Comparison of ENCODE assay signal across 12 cellular contexts in the genomic region with DNA sequence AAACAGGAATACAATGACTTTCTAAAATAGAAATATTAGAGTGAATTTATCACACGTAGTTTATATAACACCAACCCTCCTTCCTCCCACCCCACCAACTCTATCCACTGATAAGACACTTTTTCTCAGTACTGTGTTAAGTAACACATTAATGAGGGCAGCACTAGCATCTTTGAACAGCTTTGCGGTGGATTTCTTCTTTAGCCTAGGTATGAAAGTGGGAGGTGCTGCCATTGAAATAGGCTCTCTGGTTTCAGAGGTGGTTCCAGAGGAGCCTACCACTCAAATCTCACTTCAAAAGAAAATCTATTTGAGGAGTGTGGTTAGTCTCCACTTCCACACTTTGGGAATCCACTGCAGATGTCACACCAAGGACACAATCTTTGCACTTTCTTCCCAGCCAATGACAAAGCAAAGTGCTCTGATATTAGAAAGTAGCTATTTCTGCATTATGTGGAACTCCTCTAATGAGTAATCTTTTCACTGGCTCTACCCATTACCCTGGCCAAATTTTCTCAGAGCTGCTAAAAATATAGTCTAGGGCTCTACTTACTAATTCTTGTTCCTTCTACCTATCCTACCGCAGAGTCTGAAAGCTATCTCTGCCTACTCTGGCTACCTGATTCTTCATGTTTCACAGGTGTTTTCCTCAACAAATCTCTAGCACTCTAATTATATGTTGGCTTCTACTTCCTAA.
"Had no signal": no experiment of that assay in that cellular context is flagged by ENCODE, and none has a peak within 500 bp of the region (broad histone marks: within the 10 kb centered on the region; RNA-seq: fewer than 3 reads in every experiment).

No MANE protein-coding gene starts in this region.

- DNase-seq: activated CD4-positive, alpha-beta T cell treated with anti-CD3 and anti-CD28 coated beads for 4 hours; activated naive CD4-positive, alpha-beta T cell treated with anti-CD3 and anti-CD28 coated beads for 36 hours; foreskin melanocyte; heart left ventricle; left colon; midbrain; naive thymus-derived CD4-positive, alpha-beta T cell; stimulated activated CD4-positive, alpha-beta T cell treated with anti-CD3 and anti-CD28 coated beads, Interleukin-15, amount 100 ng/mL, for 24 hours; stimulated activated CD4-positive, alpha-beta T cell treated with anti-CD3 and anti-CD28 coated beads, Interleukin-4, amount 100 ng/mL, for 4 hours; thyroid gland; WERI-Rb-1 had no signal

- H3K4me1 ChIP-seq: heart left ventricle, thyroid gland had no signal

- H3K36me3 ChIP-seq: heart left ventricle, thyroid gland, WERI-Rb-1 had no signal

- H3K27me3 ChIP-seq: heart left ventricle, thyroid gland had no signal

- H3K4me3 ChIP-seq: heart left ventricle, lung, thyroid gland had no signal

- ATAC-seq: heart left ventricle; left colon; naive thymus-derived CD4-positive, alpha-beta T cell had no signal

- H3K27ac ChIP-seq: heart left ventricle, thyroid gland, WERI-Rb-1 had no signal

- H3K9me3 ChIP-seq: heart left ventricle, thyroid gland had no signal
